8 cellular contexts compared by ENCODE assay signal in the genomic region with DNA sequence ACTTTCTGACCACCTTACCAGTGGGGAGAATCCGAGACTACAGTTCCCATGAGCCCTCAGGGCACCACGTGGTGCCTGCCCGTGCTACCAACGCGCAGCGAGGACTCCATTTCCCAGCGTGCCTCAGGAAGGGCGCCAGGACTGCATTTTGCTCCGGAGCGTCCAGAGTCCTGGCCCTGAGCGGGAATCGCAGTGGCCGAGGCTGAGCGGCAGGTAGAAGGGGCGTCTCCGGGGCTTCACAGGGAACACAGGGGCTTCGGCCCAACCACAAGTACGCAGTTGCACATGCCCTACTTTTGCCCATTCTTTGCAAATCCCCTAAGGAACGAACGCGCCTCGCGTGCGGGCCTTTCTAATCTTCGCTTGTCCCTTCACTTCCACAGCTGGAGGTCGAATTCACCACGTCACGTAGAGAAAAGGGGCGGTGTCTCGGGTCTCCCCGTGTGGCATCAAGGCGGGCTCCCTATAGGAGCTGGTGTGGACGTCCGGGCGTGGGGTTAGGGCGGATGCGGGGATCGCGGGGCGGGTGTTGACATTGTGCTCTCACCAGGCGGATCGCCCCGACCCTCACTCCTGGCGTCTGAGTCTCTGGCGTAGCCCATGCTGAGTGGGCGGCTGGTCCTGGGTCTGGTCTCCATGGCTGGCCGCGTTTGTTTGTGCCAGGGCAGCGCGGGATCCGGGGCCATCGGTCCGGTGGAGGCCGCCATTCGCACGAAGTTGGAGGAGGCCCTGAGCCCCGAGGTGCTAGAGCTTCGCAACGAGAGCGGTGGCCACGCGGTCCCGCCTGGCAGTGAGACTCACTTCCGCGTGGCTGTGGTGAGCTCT. TPM values are rescaled to one million over a fixed set of nuclear protein-coding genes. Genes with fewer than 3 reads are reported as not detected.
DNase-seq lines count a peak whose midpoint lies in the region; ATAC-seq and TF ChIP-seq lines count a peak whose summit lies in the region.

A gene with protein sequence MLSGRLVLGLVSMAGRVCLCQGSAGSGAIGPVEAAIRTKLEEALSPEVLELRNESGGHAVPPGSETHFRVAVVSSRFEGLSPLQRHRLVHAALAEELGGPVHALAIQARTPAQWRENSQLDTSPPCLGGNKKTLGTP (plus strand): TSS at position 109 of the 825 bp plus-strand sequence. CDS start 492 bp downstream, at position 601.

- H3K4me3 ChIP-seq in epithelial cell of proximal tubule (ENCODE audit: low read depth, low read length): peak within 1 kb of the TSS; percentile 78

- ATAC-seq in GM21423 (IDR thresholded peaks at IDR 0.05; ENCODE audit: unreplicated experiment): peak; percentile 97

- H3K27me3 Mint-ChIP-seq in activated T-cell treated with anti-CD3 and anti-CD28 coated beads, Interleukin-2, amount 50 U/mL, for 24 hours: no peaks in the 10 kb centered on the region

- H3K4me3 Mint-ChIP-seq in activated T-cell treated with anti-CD3 and anti-CD28 coated beads, Interleukin-2, amount 50 U/mL, for 24 hours: peak within 1 kb of the TSS; percentile 90

- DNase-seq in COR-L47 (lab: John Stamatoyannopoulos, UW) (peak; percentile 94), HuH-7 (ENCODE audit: low spot score) (peak; percentile 89), OCI-M2 (lab: John Stamatoyannopoulos, UW; ENCODE audit: unreplicated experiment) (peak; percentile 77), epithelial cell of proximal tubule (ENCODE audit: low read depth) (no peak), mucosa of gallbladder (ENCODE audit: low spot score) (peak; percentile 93)
- peak; percentile 86 for DNase-seq in activated T-cell treated with anti-CD3 and anti-CD28 coated beads, Interleukin-2, amount 50 U/mL, for 24 hours
- peak; percentile 65 to 70 for DNase-seq in stimulated activated CD8-positive, alpha-beta memory T cell treated with anti-CD3 and anti-CD28 coated beads, Interleukin-4, amount 100 ng/mL, for 4 hours (ENCODE audit: low read depth in 2 of 2, low spot score in 1 of 2)

- TF ChIP-seq CTCF in epithelial cell of proximal tubule (conservative IDR thresholded peaks at IDR 0.05; ENCODE audit: low read depth, low read length): no peak

- peak within 1 kb of the TSS; percentile 97 for H3K27ac Mint-ChIP-seq in activated T-cell treated with anti-CD3 and anti-CD28 coated beads, Interleukin-2, amount 50 U/mL, for 24 hours

- H3K4me1 Mint-ChIP-seq in activated T-cell treated with anti-CD3 and anti-CD28 coated beads, Interleukin-2, amount 50 U/mL, for 24 hours (ENCODE audit: low read depth): peaks cover 23% of the 10 kb centered on the region

- H3K9me3 Mint-ChIP-seq in activated T-cell treated with anti-CD3 and anti-CD28 coated beads, Interleukin-2, amount 50 U/mL, for 24 hours: no peaks in the 10 kb centered on the region

- H3K36me3 Mint-ChIP-seq in activated T-cell treated with anti-CD3 and anti-CD28 coated beads, Interleukin-2, amount 50 U/mL, for 24 hours (ENCODE audit: low read depth): peaks cover 27% of the 10 kb centered on the region

RNA-seq across cellular contexts. Expression of the gene that starts here (rescaled TPM):
- total RNA-seq in epithelial cell of proximal tubule: 18.7 and 29.2 TPM in 2 replicates
- total RNA-seq in mucosa of gallbladder: 22.8 TPM
